In the genomic region with DNA sequence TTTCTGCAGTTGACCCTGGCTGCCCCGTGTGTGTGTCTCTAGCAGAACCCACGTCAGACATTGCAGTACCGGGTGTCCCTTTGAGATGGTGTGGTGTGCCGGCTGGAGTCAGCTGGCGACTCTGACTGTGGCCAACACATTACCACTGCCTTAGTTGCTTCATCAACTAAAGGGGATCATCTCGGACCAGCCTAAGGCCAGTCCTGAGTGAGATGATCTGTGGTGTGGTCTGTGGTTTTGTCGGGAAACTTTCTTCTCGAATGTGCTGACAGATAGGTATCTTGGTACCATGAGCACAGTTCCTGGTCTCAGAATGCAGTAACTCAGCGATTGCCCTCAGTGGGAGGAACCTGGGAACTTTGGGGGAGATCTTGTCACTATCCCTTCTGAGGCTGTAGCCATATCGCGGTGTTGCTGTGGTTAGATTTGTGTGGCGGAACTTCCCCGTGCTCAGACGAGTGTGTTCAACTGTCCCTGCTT, we compare ENCODE assay signal across 9 cellular contexts. TPM values are rescaled to one million over a fixed set of nuclear protein-coding genes. Genes with fewer than 3 reads are reported as not detected.
DNase-seq lines count a peak whose midpoint lies in the region; ATAC-seq lines count a peak whose summit lies in the region.
"Had no signal": no experiment of that assay in that cellular context is flagged by ENCODE, and none has a peak within 500 bp of the region (broad histone marks: within the 10 kb centered on the region; RNA-seq: fewer than 3 reads in every experiment).

No MANE protein-coding gene starts in this region.

- H3K36me3 ChIP-seq in BLaER1 treated with 17β-estradiol and CSF1 and Interleukin-3, amounts not matched to agents 10 nM and 100 nM, result peaks cover 45 to 75% (median 63%) of the 10 kb centered on the region in 11 experiments

- H3K9me3 ChIP-seq in BLaER1 treated with 17β-estradiol and CSF1 and Interleukin-3, amounts not matched to agents 10 nM and 100 nM (replicated peaks in 1 of 11), result no peaks in the 10 kb centered on the region; a peak in 1 of 22 replicates
- H3K9me3 ChIP-seq in mononuclear cell (ENCODE audit: low read depth, low read length), result no peaks in the 10 kb centered on the region

- peaks cover 93 to 100% (median 99%) of the 10 kb centered on the region in 10 experiments for H3K4me1 ChIP-seq in BLaER1 treated with 17β-estradiol and CSF1 and Interleukin-3, amounts not matched to agents 10 nM and 100 nM
- peaks cover 79% of the 10 kb centered on the region for H3K4me1 ChIP-seq in mononuclear cell (ENCODE audit: insufficient read depth, low read length)

- ATAC-seq in activated naive CD4-positive, alpha-beta T cell treated with anti-CD3 and anti-CD28 coated beads, Interleukin-2, amount 50 U/mL, for 72 hours, result peak; percentile 25 to 82
- no peak for ATAC-seq in GM19395 (IDR thresholded peaks at IDR 0.05; ENCODE audit: unreplicated experiment)
- no peak for ATAC-seq in GM21390 (IDR thresholded peaks at IDR 0.05; ENCODE audit: unreplicated experiment)

- no peaks in the 10 kb centered on the region for H3K9me3 Mint-ChIP-seq in activated naive CD4-positive, alpha-beta T cell treated with anti-CD3 and anti-CD28 coated beads, Interleukin-2, amount 50 U/mL, for 72 hours

- H3K4me3 ChIP-seq in BLaER1 treated with 17β-estradiol and CSF1 and Interleukin-3, amounts not matched to agents 10 nM and 100 nM, result peak overlapping the region in 9 of 10 experiments; percentile 20 to 55 (median 35); a peak in 14 of 20 replicates
- peak overlapping the region; percentile 3 for H3K4me3 ChIP-seq in mononuclear cell (ENCODE audit: low read length)

- H3K36me3 Mint-ChIP-seq in activated naive CD4-positive, alpha-beta T cell treated with anti-CD3 and anti-CD28 coated beads, Interleukin-2, amount 50 U/mL, for 72 hours, result peaks cover 27 to 41% of the 10 kb centered on the region in 2 donors

- peak overlapping the region; percentile 81 to 98 (median 95) for H3K27ac ChIP-seq in BLaER1 treated with 17β-estradiol and CSF1 and Interleukin-3, amounts not matched to agents 10 nM and 100 nM

- peak overlapping the region; percentile 84 to 99 (median 96) for H3K4me2 ChIP-seq in BLaER1 treated with 17β-estradiol and CSF1 and Interleukin-3, amounts not matched to agents 10 nM and 100 nM

- H4K20me1 ChIP-seq in BLaER1 treated with 17β-estradiol and CSF1 and Interleukin-3, amounts not matched to agents 10 nM and 100 nM, result peaks cover 9 to 78% (median 19%) of the 10 kb centered on the region in 11 experiments; a peak in 16 of 22 replicates

- no peaks in the 10 kb centered on the region for H3K27me3 ChIP-seq in BLaER1 treated with 17β-estradiol and CSF1 and Interleukin-3, amounts not matched to agents 10 nM and 100 nM
- no peaks in the 10 kb centered on the region for H3K27me3 ChIP-seq in mononuclear cell (ENCODE audit: insufficient read depth, low read length)

- peak overlapping the region; percentile 72 to 94 (median 82) for H3K9ac ChIP-seq in BLaER1 treated with 17β-estradiol and CSF1 and Interleukin-3, amounts not matched to agents 10 nM and 100 nM

- DNase-seq in Kasumi-1 (lab: John Stamatoyannopoulos, UW) (peak; percentile 18 to 36), NCI-H1048 (lab: John Stamatoyannopoulos, UW) (no peak), NCI-H524 (lab: John Stamatoyannopoulos, UW) (no peak)
- peak in 1 of 2 donors; percentile 73 for DNase-seq in activated naive CD4-positive, alpha-beta T cell treated with anti-CD3 and anti-CD28 coated beads, Interleukin-2, amount 50 U/mL, for 72 hours (ENCODE audit: low spot score in 2 of 2)
- DNase-seq: COR-L47 had no signal

- H3K27ac Mint-ChIP-seq in activated naive CD4-positive, alpha-beta T cell treated with anti-CD3 and anti-CD28 coated beads, Interleukin-2, amount 50 U/mL, for 72 hours, result peak overlapping the region; percentile 79 to 84

RNA-seq across cellular contexts. Expression of a gene that starts 15.8 kb away (rescaled TPM):
- 10 to 100 TPM; 21.3 to 38.2 TPM for total RNA-seq in activated naive CD4-positive, alpha-beta T cell treated with anti-CD3 and anti-CD28 coated beads, Interleukin-2, amount 50 U/mL, for 72 hours
- total RNA-seq in mononuclear cell, result 35.4 TPM

Comparison
In these comparisons a context has a peak if more than half of its experiments do, and no peak if none do; other contexts are left out.
1. DNase-seq: peak in Kasumi-1 (2 of 2); none in NCI-H1048 (single experiment) and NCI-H524 (0 of 2).
2. ATAC-seq: peak in activated naive CD4-positive, alpha-beta T cell treated with anti-CD3 and anti-CD28 coated beads, Interleukin-2, amount 50 U/mL, for 72 hours (2 of 2); none in GM19395 (single experiment) and GM21390 (single experiment).